ENCODE assay signal across 1 cellular context in genomic region chr11:47152953-47153950, GRCh38.
A peak's percentile ranks its signal among the peaks of the same experiment; 100 is the strongest.
TF ChIP-seq lines count a peak whose summit lies in the region.

No MANE protein-coding gene starts in this region.

TF ChIP-seq in HepG2, 621 proteins besides CTCF, POLR2A, EP300 and RAD21 (continued from another document and continues in another):
- TF ChIP-seq SKI (IDR thresholded peaks at IDR 0.05; ENCODE audit: partially characterized antibody) (peak; percentile 13), ZNF558 (CRISPR knock-in tag; IDR thresholded peaks at IDR 0.05; ENCODE audit: borderline replicate concordance) (no peak), TEAD3 (CRISPR knock-in tag; optimal IDR thresholded peaks at IDR 0.05; ENCODE audit: borderline replicate concordance) (peak; percentile 42), ZFP90 (CRISPR knock-in tag; IDR thresholded peaks at IDR 0.05; ENCODE audit: borderline replicate concordance) (no peak), SNAPC4 (CRISPR knock-in tag; IDR thresholded peaks at IDR 0.05) (no peak), ZNF350 (CRISPR knock-in tag; IDR thresholded peaks at IDR 0.05; ENCODE audit: borderline replicate concordance, low read depth) (no peak; the same call in 1 of the 2 replicates), SRSF4 (IDR thresholded peaks at IDR 0.05; ENCODE audit: low read depth, low read length, poor library complexity, severe bottlenecking) (no peak), ZNF569 (CRISPR knock-in tag; IDR thresholded peaks at IDR 0.05; ENCODE audit: borderline replicate concordance) (no peak), ZFP82 (CRISPR knock-in tag; IDR thresholded peaks at IDR 0.05; ENCODE audit: borderline replicate concordance) (no peak), PAWR (CRISPR knock-in tag; IDR thresholded peaks at IDR 0.05; ENCODE audit: borderline replicate concordance) (no peak), NBN (conservative IDR thresholded peaks at IDR 0.05) (no peak), ATF7-NPFF (CRISPR knock-in tag; IDR thresholded peaks at IDR 0.05; ENCODE audit: low read depth) (no peak), ZBTB25 (CRISPR knock-in tag; IDR thresholded peaks at IDR 0.05) (peak; percentile 49; the same call in 1 of the 2 replicates), ZBTB37 (CRISPR knock-in tag; IDR thresholded peaks at IDR 0.05) (no peak), ZMYM3 (CRISPR knock-in tag; IDR thresholded peaks at IDR 0.05) (no peak), ZHX2 (IDR thresholded peaks at IDR 0.05; ENCODE audit: low read depth) (no peak), ZHX2 (CRISPR knock-in tag; IDR thresholded peaks at IDR 0.05; ENCODE audit: borderline replicate concordance) (no peak), SALL1 (CRISPR knock-in tag; IDR thresholded peaks at IDR 0.05) (peak; percentile 45; the same call in 1 of the 2 replicates), ATF2 (CRISPR knock-in tag; IDR thresholded peaks at IDR 0.05) (no peak), SP5 (CRISPR knock-in tag; IDR thresholded peaks at IDR 0.05; ENCODE audit: borderline replicate concordance, low read depth) (no peak), SAP130 (CRISPR knock-in tag; IDR thresholded peaks at IDR 0.05; ENCODE audit: low read depth) (0 out of 2 replicates have a peak, but pooled peaks have one; percentile 30), SSRP1 (CRISPR knock-in tag; IDR thresholded peaks at IDR 0.05) (no peak), ZNF556 (CRISPR knock-in tag; IDR thresholded peaks at IDR 0.05; ENCODE audit: borderline replicate concordance) (no peak), PTBP1 (IDR thresholded peaks at IDR 0.05; ENCODE audit: low read depth, low read length, poor library complexity, severe bottlenecking) (no peak), SMARCE1 (IDR thresholded peaks at IDR 0.05; ENCODE audit: borderline replicate concordance) (no peak), PLSCR1 (CRISPR knock-in tag; IDR thresholded peaks at IDR 0.05; ENCODE audit: borderline replicate concordance) (no peak), ZBTB33 (CRISPR knock-in tag; IDR thresholded peaks at IDR 0.05) (no peak), ZNF33B (CRISPR knock-in tag; IDR thresholded peaks at IDR 0.05) (no peak), ZNF3 (CRISPR knock-in tag; IDR thresholded peaks at IDR 0.05) (no peak), MTA3 (CRISPR knock-in tag; IDR thresholded peaks at IDR 0.05) (no peak), KLF9 (CRISPR knock-in tag; IDR thresholded peaks at IDR 0.05; ENCODE audit: low read depth) (no peak), ZNF598 (CRISPR knock-in tag; IDR thresholded peaks at IDR 0.05; ENCODE audit: borderline replicate concordance) (no peak)
- TF ChIP-seq, protein P1, sequence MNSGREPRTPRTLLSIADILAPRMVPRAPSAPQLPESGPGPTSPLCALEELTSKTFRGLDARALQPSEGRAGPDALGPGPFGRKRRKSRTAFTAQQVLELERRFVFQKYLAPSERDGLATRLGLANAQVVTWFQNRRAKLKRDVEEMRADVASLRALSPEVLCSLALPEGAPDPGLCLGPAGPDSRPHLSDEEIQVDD (CRISPR knock-in tag; IDR thresholded peaks at IDR 0.05; ENCODE audit: borderline replicate concordance), result no peak
- TF ChIP-seq, protein P2, sequence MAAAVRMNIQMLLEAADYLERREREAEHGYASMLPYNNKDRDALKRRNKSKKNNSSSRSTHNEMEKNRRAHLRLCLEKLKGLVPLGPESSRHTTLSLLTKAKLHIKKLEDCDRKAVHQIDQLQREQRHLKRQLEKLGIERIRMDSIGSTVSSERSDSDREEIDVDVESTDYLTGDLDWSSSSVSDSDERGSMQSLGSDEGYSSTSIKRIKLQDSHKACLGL (CRISPR knock-in tag; IDR thresholded peaks at IDR 0.05), result no peak
- TF ChIP-seq, protein P3, sequence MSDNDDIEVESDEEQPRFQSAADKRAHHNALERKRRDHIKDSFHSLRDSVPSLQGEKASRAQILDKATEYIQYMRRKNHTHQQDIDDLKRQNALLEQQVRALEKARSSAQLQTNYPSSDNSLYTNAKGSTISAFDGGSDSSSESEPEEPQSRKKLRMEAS (IDR thresholded peaks at IDR 0.05), result no peak
- TF ChIP-seq, protein P4, sequence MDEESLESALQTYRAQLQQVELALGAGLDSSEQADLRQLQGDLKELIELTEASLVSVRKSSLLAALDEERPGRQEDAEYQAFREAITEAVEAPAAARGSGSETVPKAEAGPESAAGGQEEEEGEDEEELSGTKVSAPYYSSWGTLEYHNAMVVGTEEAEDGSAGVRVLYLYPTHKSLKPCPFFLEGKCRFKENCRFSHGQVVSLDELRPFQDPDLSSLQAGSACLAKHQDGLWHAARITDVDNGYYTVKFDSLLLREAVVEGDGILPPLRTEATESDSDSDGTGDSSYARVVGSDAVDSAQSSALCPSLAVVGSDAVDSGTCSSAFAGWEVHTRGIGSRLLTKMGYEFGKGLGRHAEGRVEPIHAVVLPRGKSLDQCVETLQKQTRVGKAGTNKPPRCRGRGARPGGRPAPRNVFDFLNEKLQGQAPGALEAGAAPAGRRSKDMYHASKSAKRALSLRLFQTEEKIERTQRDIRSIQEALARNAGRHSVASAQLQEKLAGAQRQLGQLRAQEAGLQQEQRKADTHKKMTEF (CRISPR knock-in tag; IDR thresholded peaks at IDR 0.05), result 0 out of 2 replicates have a peak, but pooled peaks have one; percentile 43
